ENCODE assay signal across 8 cellular contexts in genomic region chr5:173010547-173011464, GRCh38. TPM values are rescaled to one million over a fixed set of nuclear protein-coding genes. Genes with fewer than 3 reads are reported as not detected.
DNase-seq lines count a peak whose midpoint lies in the region; ATAC-seq and TF ChIP-seq lines count a peak whose summit lies in the region.

No MANE protein-coding gene starts in this region.

- intact Hi-C loops in lower lobe of right lung (cut with DNase I) (no loop called here), aorta (cut with DNase I) (no loop called here)

- H3K36me3 Mint-ChIP-seq in activated naive CD4-positive, alpha-beta T cell treated with anti-CD3 and anti-CD28 coated beads, Interleukin-2, amount 50 U/mL, for 72 hours = peaks cover 0 to 10% of the 10 kb centered on the region in 2 donors
- peaks cover 10% of the 10 kb centered on the region for H3K36me3 Mint-ChIP-seq in activated CD8-positive, alpha-beta memory T cell treated with anti-CD3 and anti-CD28 coated beads, Interleukin-2, amount 10 ng/mL, durations not matched to agents 7 days and 5 days

- H3K27me3 Mint-ChIP-seq in activated CD8-positive, alpha-beta memory T cell treated with anti-CD3 and anti-CD28 coated beads, Interleukin-2, amount 10 ng/mL, durations not matched to agents 7 days and 5 days = no peaks in the 10 kb centered on the region

- CTCF ChIA-PET in activated CD8-positive, alpha-beta memory T cell treated with anti-CD3 and anti-CD28 coated beads, Interleukin-2, amount 10 ng/mL, durations not matched to agents 7 days and 5 days (lab: Charles Lee) = interaction anchor here (0.6 to 2.0 kb wide), 2 partner anchors 9 to 113 kb away, joined by 4 to 8 read pairs; no protein-coding TSS in a partner anchor

- H3K4me3 ChIP-seq in lower lobe of right lung = no peak overlapping the region
- no peak overlapping the region for H3K4me3 ChIP-seq in aorta (ENCODE audit: low read length in 2 of 2)

- ATAC-seq in activated naive CD4-positive, alpha-beta T cell treated with anti-CD3 and anti-CD28 coated beads, Interleukin-2, amount 50 U/mL, for 72 hours = no peak
- ATAC-seq in lower lobe of right lung (peak; percentile 86 to 89), aorta (ENCODE audit: low FRiP score) (peak; percentile 59), HG02885 (IDR thresholded peaks at IDR 0.05; ENCODE audit: poor library complexity, unreplicated experiment) (no peak)
- no peak for ATAC-seq in activated CD8-positive, alpha-beta memory T cell treated with anti-CD3 and anti-CD28 coated beads, Interleukin-2, amount 10 ng/mL, durations not matched to agents 7 days and 5 days

- H3K36me3 ChIP-seq in lower lobe of right lung (no peaks in the 10 kb centered on the region), aorta (ENCODE audit: control insufficient read depth in 1 of 2, insufficient read depth in 2 of 2, low read length in 1 of 2) (peaks cover 0 to 1% of the 10 kb centered on the region in 2 donors)

- no peak for DNase-seq in activated naive CD4-positive, alpha-beta T cell treated with anti-CD3 and anti-CD28 coated beads, Interleukin-2, amount 50 U/mL, for 72 hours (ENCODE audit: low spot score in 2 of 2)
- DNase-seq in activated naive CD4-positive, alpha-beta T cell treated with Interleukin-2 at 50 U/mL for 16 hours = no peak
- peak; percentile 70 for DNase-seq in ecto neural progenitor cell (ENCODE audit: low spot score)
- DNase-seq in lower lobe of right lung = peak; percentile 78
- peak in 1 of 2 donors; percentile 74 for DNase-seq in aorta
- no peak for DNase-seq in activated CD8-positive, alpha-beta memory T cell treated with anti-CD3 and anti-CD28 coated beads, Interleukin-2, amount 10 ng/mL, durations not matched to agents 7 days and 5 days
- no peak for DNase-seq in NCI-H1930 (lab: John Stamatoyannopoulos, UW)

- H3K27ac ChIP-seq in lower lobe of right lung (peak overlapping the region; percentile 72), aorta (ENCODE audit: low read depth in 1 of 2, low read length in 2 of 2) (no peak overlapping the region)

- TF ChIP-seq CTCF in lower lobe of right lung (IDR thresholded peaks at IDR 0.05) = peak; percentile 67

- H3K4me3 Mint-ChIP-seq in activated CD8-positive, alpha-beta memory T cell treated with anti-CD3 and anti-CD28 coated beads, Interleukin-2, amount 10 ng/mL, durations not matched to agents 7 days and 5 days = no peak overlapping the region

- peaks cover 89% of the 10 kb centered on the region for H3K4me1 ChIP-seq in lower lobe of right lung
- peaks cover 2 to 3% of the 10 kb centered on the region in 2 donors for H3K4me1 ChIP-seq in aorta (ENCODE audit: control insufficient read depth in 1 of 2, insufficient read depth in 2 of 2, low read length in 2 of 2)

- H3K9me3 Mint-ChIP-seq in activated naive CD4-positive, alpha-beta T cell treated with anti-CD3 and anti-CD28 coated beads, Interleukin-2, amount 50 U/mL, for 72 hours = no peaks in the 10 kb centered on the region
- no peaks in the 10 kb centered on the region for H3K9me3 Mint-ChIP-seq in activated CD8-positive, alpha-beta memory T cell treated with anti-CD3 and anti-CD28 coated beads, Interleukin-2, amount 10 ng/mL, durations not matched to agents 7 days and 5 days (ENCODE audit: low read depth)

- H3K27me3 ChIP-seq in lower lobe of right lung (ENCODE audit: low read depth) (no peaks in the 10 kb centered on the region), aorta (ENCODE audit: control insufficient read depth in 1 of 2, insufficient read depth in 2 of 2, low read length in 1 of 2) (no peaks in the 10 kb centered on the region)

- H3K9me3 ChIP-seq in lower lobe of right lung (no peaks in the 10 kb centered on the region), aorta (ENCODE audit: control insufficient read depth, low read length) (no peaks in the 10 kb centered on the region)

- peaks cover 17% of the 10 kb centered on the region for H3K4me1 Mint-ChIP-seq in activated CD8-positive, alpha-beta memory T cell treated with anti-CD3 and anti-CD28 coated beads, Interleukin-2, amount 10 ng/mL, durations not matched to agents 7 days and 5 days

- WGBS in aorta, 2 donors = 75 to 76% methylated on average over 11 of the region's 11 CpGs

- peak overlapping the region; percentile 40 to 64 for H3K27ac Mint-ChIP-seq in activated naive CD4-positive, alpha-beta T cell treated with anti-CD3 and anti-CD28 coated beads, Interleukin-2, amount 50 U/mL, for 72 hours
- no peak overlapping the region for H3K27ac Mint-ChIP-seq in activated CD8-positive, alpha-beta memory T cell treated with anti-CD3 and anti-CD28 coated beads, Interleukin-2, amount 10 ng/mL, durations not matched to agents 7 days and 5 days

RNA-seq across cellular contexts. Expression of gene ATP6V0E1, which starts 27.2 kb away (rescaled TPM):
- 10 to 100 TPM; 84.7 to 88.3 TPM for total RNA-seq in activated naive CD4-positive, alpha-beta T cell treated with anti-CD3 and anti-CD28 coated beads, Interleukin-2, amount 50 U/mL, for 72 hours
- total RNA-seq in lower lobe of right lung = 285 TPM
- 100 to 1,000 TPM; 183 to 192 TPM for total RNA-seq in aorta
- 100 to 1,000 TPM; 244 to 268 TPM for polyA plus RNA-seq in aorta
- total RNA-seq in activated CD8-positive, alpha-beta memory T cell treated with anti-CD3 and anti-CD28 coated beads, Interleukin-2, amount 10 ng/mL, durations not matched to agents 7 days and 5 days = 100 to 1,000 TPM; 110 to 144 TPM

RNA-seq across cellular contexts. Expression of gene CREBRF, which starts 45.3 kb away (rescaled TPM):
- 10 to 100 TPM; 12.7 to 39.6 TPM for total RNA-seq in activated naive CD4-positive, alpha-beta T cell treated with anti-CD3 and anti-CD28 coated beads, Interleukin-2, amount 50 U/mL, for 72 hours
- total RNA-seq in lower lobe of right lung (50.2 TPM), aorta (10 to 100 TPM; 36.0 to 61.1 TPM)
- 1 to 10 TPM; 6.6 to 9.6 TPM for polyA plus RNA-seq in aorta
- 10 to 100 TPM; 11.2 to 14.7 TPM for total RNA-seq in activated CD8-positive, alpha-beta memory T cell treated with anti-CD3 and anti-CD28 coated beads, Interleukin-2, amount 10 ng/mL, durations not matched to agents 7 days and 5 days

RNA-seq across cellular contexts. Expression of gene RPL26L1, which starts 51.6 kb away (rescaled TPM):
- 10 to 100 TPM; 53.5 to 61.6 TPM for total RNA-seq in activated naive CD4-positive, alpha-beta T cell treated with anti-CD3 and anti-CD28 coated beads, Interleukin-2, amount 50 U/mL, for 72 hours
- total RNA-seq in lower lobe of right lung = 16.6 TPM
- total RNA-seq in aorta = 10 to 100 TPM; 16.7 to 31.2 TPM
- 10 to 100 TPM; 28.2 to 30.4 TPM for polyA plus RNA-seq in aorta
- total RNA-seq in activated CD8-positive, alpha-beta memory T cell treated with anti-CD3 and anti-CD28 coated beads, Interleukin-2, amount 10 ng/mL, durations not matched to agents 7 days and 5 days = 10 to 100 TPM; 44.4 to 52.0 TPM

Comparison
In these comparisons a context has a peak if more than half of its experiments do, and no peak if none do; other contexts are left out.
1. ATAC-seq: peak in lower lobe of right lung (2 of 2) and aorta (single experiment); none in activated naive CD4-positive, alpha-beta T cell treated with anti-CD3 and anti-CD28 coated beads, Interleukin-2, amount 50 U/mL, for 72 hours (0 of 2), activated CD8-positive, alpha-beta memory T cell treated with anti-CD3 and anti-CD28 coated beads, Interleukin-2, amount 10 ng/mL, durations not matched to agents 7 days and 5 days (single experiment) and HG02885 (single experiment).
2. DNase-seq: peak in ecto neural progenitor cell (single experiment) and lower lobe of right lung (single experiment); none in activated naive CD4-positive, alpha-beta T cell treated with anti-CD3 and anti-CD28 coated beads, Interleukin-2, amount 50 U/mL, for 72 hours (0 of 2), activated naive CD4-positive, alpha-beta T cell treated with Interleukin-2 at 50 U/mL for 16 hours (single experiment), activated CD8-positive, alpha-beta memory T cell treated with anti-CD3 and anti-CD28 coated beads, Interleukin-2, amount 10 ng/mL, durations not matched to agents 7 days and 5 days (single experiment) and NCI-H1930 (0 of 2).